In the genomic region with DNA sequence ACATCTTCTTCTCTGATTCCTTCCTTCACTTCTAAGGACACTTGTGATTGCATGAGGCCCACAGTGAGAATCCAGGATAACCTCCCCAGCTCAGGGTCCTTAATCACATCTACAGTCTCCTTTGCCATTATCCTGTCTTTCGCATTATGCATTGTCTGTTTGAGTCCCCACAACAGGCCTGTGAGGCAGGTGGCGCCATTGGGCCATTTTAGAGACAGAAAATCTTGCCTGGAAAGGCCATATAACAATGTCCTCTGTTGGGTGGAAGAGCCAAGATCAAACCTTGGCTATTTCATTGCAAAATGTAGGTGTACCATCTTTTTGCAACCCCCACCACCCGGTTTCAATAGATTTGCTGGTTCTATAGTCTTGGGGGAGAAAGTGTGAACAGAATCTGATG, we compare ENCODE assay signal across 9 cellular contexts. TPM values are rescaled to one million over a fixed set of nuclear protein-coding genes. Genes with fewer than 3 reads are reported as not detected.
DNase-seq lines count a peak whose midpoint lies in the region; ATAC-seq and TF ChIP-seq lines count a peak whose summit lies in the region.
"Had no signal": no experiment of that assay in that cellular context is flagged by ENCODE, and none has a peak within 500 bp of the region (broad histone marks: within the 10 kb centered on the region; RNA-seq: fewer than 3 reads in every experiment).

No MANE protein-coding gene starts in this region.

- H3K27me3 ChIP-seq in SK-N-SH (ENCODE audit: insufficient read depth) (no peaks in the 10 kb centered on the region), right atrium auricular region (no peaks in the 10 kb centered on the region), smooth muscle cell (ENCODE audit: low read depth) (no peaks in the 10 kb centered on the region)

- peak; percentile 77 for ATAC-seq in GM18505 (IDR thresholded peaks at IDR 0.05; ENCODE audit: unreplicated experiment)
- ATAC-seq in HG03457 (IDR thresholded peaks at IDR 0.05; ENCODE audit: unreplicated experiment) = peak; percentile 58
- peak; percentile 52 for ATAC-seq in activated naive CD8-positive, alpha-beta T cell treated with anti-CD3 and anti-CD28 coated beads, Interleukin-2, amount 50 U/mL, for 24 hours

- no peaks in the 10 kb centered on the region for H3K36me3 ChIP-seq in SK-N-SH (replicated peaks in 1 of 2; ENCODE audit: control insufficient read depth in 1 of 2, insufficient read depth in 2 of 2, low read length in 1 of 2)
- H3K36me3 ChIP-seq in right atrium auricular region = no peaks in the 10 kb centered on the region
- H3K36me3 ChIP-seq in smooth muscle cell (ENCODE audit: low read depth) = no peaks in the 10 kb centered on the region

- DNase-seq in AG08396 (ENCODE audit: low spot score) (peak; percentile 49), SK-N-SH (peak; percentile 36), right atrium auricular region (ENCODE audit: low spot score) (no peak), smooth muscle cell (lab: John Stamatoyannopoulos, UW; ENCODE audit: unreplicated experiment) (no peak), cerebellar nuclear complex (lab: John Stamatoyannopoulos, UW) (no peak)
- peak; percentile 65 for DNase-seq in activated naive CD8-positive, alpha-beta T cell treated with anti-CD3 and anti-CD28 coated beads, Interleukin-2, amount 50 U/mL, for 24 hours

- H3K9me3 ChIP-seq in SK-N-SH (no peaks in the 10 kb centered on the region), right atrium auricular region (no peaks in the 10 kb centered on the region), smooth muscle cell (replicated peaks; ENCODE audit: low read depth) (no peaks in the 10 kb centered on the region)

- no peak for TF ChIP-seq EP300 in SK-N-SH (IDR thresholded peaks at IDR 0.05; ENCODE audit: borderline replicate concordance in 1 of 2, low read depth in 1 of 2, low read length in 1 of 2)

- H3K4me1 Mint-ChIP-seq in activated naive CD8-positive, alpha-beta T cell treated with anti-CD3 and anti-CD28 coated beads, Interleukin-2, amount 50 U/mL, for 24 hours = peaks cover under 1% of the 10 kb centered on the region

- 24% methylated on average over 3 of the region's 3 CpGs for WGBS in SK-N-SH (ENCODE audit: low lambda C conversion rate)
- 23% methylated on average over 3 of the region's 3 CpGs for WGBS in smooth muscle cell (ENCODE audit: low lambda C conversion rate)

- H3K9me2 ChIP-seq in SK-N-SH = no peaks in the 10 kb centered on the region

- TF ChIP-seq CTCF in SK-N-SH (IDR thresholded peaks at IDR 0.05) = peak; percentile 74
- peak; percentile 30 to 72 for TF ChIP-seq CTCF in right atrium auricular region (IDR thresholded peaks at IDR 0.05)
- TF ChIP-seq CTCF in smooth muscle cell (IDR thresholded peaks at IDR 0.05; ENCODE audit: borderline replicate concordance, insufficient read depth, poor library complexity, severe bottlenecking) = peak; percentile 52

- H3K9me3 Mint-ChIP-seq in activated naive CD8-positive, alpha-beta T cell treated with anti-CD3 and anti-CD28 coated beads, Interleukin-2, amount 50 U/mL, for 24 hours = no peaks in the 10 kb centered on the region

- H3K4me1 ChIP-seq in SK-N-SH (ENCODE audit: control insufficient read depth in 1 of 2, insufficient read depth in 2 of 2, low read depth in 1 of 2, low read length in 1 of 2) (peaks cover 0 to 7% of the 10 kb centered on the region in 2 experiments; a peak in 2 of 4 replicates), right atrium auricular region (no peaks in the 10 kb centered on the region), smooth muscle cell (ENCODE audit: low read depth) (peaks cover 13% of the 10 kb centered on the region)

- peak overlapping the region in 1 of 2 experiments; percentile 16; a peak in 1 of 4 replicates for H3K4me3 ChIP-seq in SK-N-SH (ENCODE audit: low read depth in 2 of 2, low read length in 1 of 2)
- no peak overlapping the region for H3K4me3 ChIP-seq in right atrium auricular region
- no peak overlapping the region for H3K4me3 ChIP-seq in smooth muscle cell
- H3K4me3 ChIP-seq: skin epidermis had no signal

- H3K79me2 ChIP-seq in SK-N-SH (ENCODE audit: insufficient read depth) = no peaks in the 10 kb centered on the region
- H3K79me2 ChIP-seq in smooth muscle cell (ENCODE audit: low read depth) = no peaks in the 10 kb centered on the region

- H3K27ac ChIP-seq in SK-N-SH (ENCODE audit: low read depth in 2 of 2, low read length in 1 of 2) = no peak overlapping the region
- H3K27ac ChIP-seq in right atrium auricular region = no peak overlapping the region
- H3K27ac ChIP-seq in smooth muscle cell (ENCODE audit: low read depth) = no peak overlapping the region
- H3K27ac ChIP-seq: skin epidermis had no signal

- H4K20me1 ChIP-seq in SK-N-SH (ENCODE audit: insufficient read depth) = no peaks in the 10 kb centered on the region
- H4K20me1 ChIP-seq in smooth muscle cell (ENCODE audit: low read depth) = no peaks in the 10 kb centered on the region

- peaks cover 6% of the 10 kb centered on the region for H3K27me3 Mint-ChIP-seq in activated naive CD8-positive, alpha-beta T cell treated with anti-CD3 and anti-CD28 coated beads, Interleukin-2, amount 50 U/mL, for 24 hours

- H3K27ac Mint-ChIP-seq in activated naive CD8-positive, alpha-beta T cell treated with anti-CD3 and anti-CD28 coated beads, Interleukin-2, amount 50 U/mL, for 24 hours = no peak overlapping the region

- no peak overlapping the region for H3K4me2 ChIP-seq in SK-N-SH
- no peak overlapping the region for H3K4me2 ChIP-seq in smooth muscle cell

- no peak overlapping the region for H3K9ac ChIP-seq in SK-N-SH
- H3K9ac ChIP-seq in smooth muscle cell (ENCODE audit: low read depth) = no peak overlapping the region

- H3K4me3 Mint-ChIP-seq in activated naive CD8-positive, alpha-beta T cell treated with anti-CD3 and anti-CD28 coated beads, Interleukin-2, amount 50 U/mL, for 24 hours = no peak overlapping the region

- H2AFZ ChIP-seq in SK-N-SH (ENCODE audit: low read depth) (no peak overlapping the region), smooth muscle cell (ENCODE audit: low read depth) (no peak overlapping the region)

- no peaks in the 10 kb centered on the region for H3K36me3 Mint-ChIP-seq in activated naive CD8-positive, alpha-beta T cell treated with anti-CD3 and anti-CD28 coated beads, Interleukin-2, amount 50 U/mL, for 24 hours (ENCODE audit: low read depth)

- no peak for TF ChIP-seq POLR2A in GM18505 (IDR thresholded peaks at IDR 0.05; ENCODE audit: borderline replicate concordance, extremely low read depth, insufficient read depth, insufficient read length)

- CTCF ChIA-PET in SK-N-SH (lab: Yijun Ruan, JAX) = interaction anchor here (0.6 to 2.0 kb wide), 15 partner anchors 11 to 1152 kb away, joined by 3 to 15 read pairs (median 4); no protein-coding TSS in a partner anchor

- peak; percentile 92 for TF ChIP-seq RAD21 in SK-N-SH (IDR thresholded peaks at IDR 0.05; ENCODE audit: low read length)

- POLR2A ChIA-PET in SK-N-SH (lab: Yijun Ruan, JAX) = no interaction called here

- H3F3A ChIP-seq in SK-N-SH (replicated peaks; ENCODE audit: insufficient read depth) (no peaks in the 10 kb centered on the region), smooth muscle cell (ENCODE audit: low read depth) (no peaks in the 10 kb centered on the region)

TF ChIP-seq in SK-N-SH, 30 proteins besides CTCF, POLR2A, EP300 and RAD21:
- TF ChIP-seq CHD2 (IDR thresholded peaks at IDR 0.05; ENCODE audit: low read length, partially characterized antibody) (no peak), SMC3 (IDR thresholded peaks at IDR 0.05; ENCODE audit: low read depth, low read length) (peak; percentile 82)

RNA-seq across cellular contexts. Expression of a gene that starts 11.8 kb away (rescaled TPM):
- polyA plus RNA-seq in SK-N-SH (2012; rRNA removed) (42.9 and 52.8 TPM in 2 replicates), smooth muscle cell (14.1 and 19.8 TPM in 2 replicates)
- polyA plus RNA-seq in SK-N-SH (2012; cell fraction: cytosol; rRNA removed) = 29.1 and 30.1 TPM in 2 replicates
- 237 and 252 TPM in 2 replicates for polyA plus RNA-seq in SK-N-SH (2012; cell fraction: nucleus; rRNA removed)
- total RNA-seq in right atrium auricular region (10 to 100 TPM; 22.6 to 26.1 TPM), smooth muscle cell (22.9 and 31.5 TPM in 2 replicates)

Comparison
In these comparisons a context has a peak if more than half of its experiments do, and no peak if none do; other contexts are left out.
1. DNase-seq: peak in AG08396 (single experiment), SK-N-SH (single experiment) and activated naive CD8-positive, alpha-beta T cell treated with anti-CD3 and anti-CD28 coated beads, Interleukin-2, amount 50 U/mL, for 24 hours (single experiment); none in right atrium auricular region (single experiment), smooth muscle cell (single experiment) and cerebellar nuclear complex (0 of 2).
2. Peak in every context shown above with its lines, with median percentiles within 50 percentile points of each other: ATAC-seq and CTCF ChIP-seq.